In the genomic region with DNA sequence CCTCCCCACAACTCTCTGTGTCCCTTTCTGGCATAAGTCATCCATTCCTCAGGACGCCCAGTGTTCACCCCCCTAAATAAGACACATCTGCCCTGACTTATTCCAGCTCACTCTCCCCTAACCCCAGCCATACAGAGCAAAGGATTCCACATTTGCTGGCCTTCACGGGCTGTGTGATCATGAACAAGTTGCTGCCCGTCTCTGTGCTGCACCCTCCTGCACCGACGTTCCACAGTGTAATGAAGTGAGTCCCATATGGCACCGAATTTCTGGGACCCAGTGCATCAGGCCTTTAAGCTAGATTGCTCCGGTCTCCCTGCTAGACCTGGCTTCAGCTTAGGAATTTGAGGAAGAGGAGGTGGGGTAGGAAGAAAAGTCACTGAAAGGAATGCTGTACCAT, we compare ENCODE assay signal across 1 cellular context.
TF ChIP-seq lines count a peak whose summit lies in the region.

No MANE protein-coding gene starts in this region.

TF ChIP-seq in HepG2, 621 proteins besides CTCF, POLR2A, EP300 and RAD21:
- TF ChIP-seq TBL1XR1 (IDR thresholded peaks at IDR 0.05; ENCODE audit: borderline replicate concordance, low read length, partially characterized antibody) = no peak
- no peak for TF ChIP-seq HMGXB3 (CRISPR knock-in tag; IDR thresholded peaks at IDR 0.05; ENCODE audit: borderline replicate concordance)
- no peak for TF ChIP-seq MED13 (CRISPR knock-in tag; IDR thresholded peaks at IDR 0.05)
- peak; percentile 79 for TF ChIP-seq ZNF768 (CRISPR knock-in tag; IDR thresholded peaks at IDR 0.05)
